Comparison of ENCODE assay signal across 1 cellular context in the genomic region with DNA sequence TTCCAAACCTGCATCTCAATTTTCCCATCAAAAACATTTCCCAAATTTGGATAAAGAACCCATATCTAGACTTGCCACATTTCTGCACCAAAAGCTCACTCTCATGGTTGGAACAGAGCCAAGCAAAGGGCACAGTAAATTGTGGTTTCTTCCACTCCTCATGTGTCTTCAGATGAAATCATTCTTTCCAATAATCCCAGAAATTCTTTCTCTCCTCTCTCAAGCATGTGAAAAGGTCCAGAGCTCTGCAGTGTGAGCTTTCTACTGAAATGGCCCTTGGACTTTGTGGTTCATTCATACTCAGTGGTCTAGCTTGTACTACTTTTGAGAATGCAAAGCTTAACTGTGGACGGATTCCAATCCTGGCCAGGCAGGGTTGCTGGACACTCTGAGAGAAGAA.
TF ChIP-seq lines count a peak whose summit lies in the region.

No MANE protein-coding gene starts in this region.

TF ChIP-seq in SK-N-SH treated with all-trans-retinoic acid at 6 μM for 48 hours, 23 proteins besides CTCF, POLR2A, EP300 and RAD21 (continued from another document):
- TF ChIP-seq, protein P1, sequence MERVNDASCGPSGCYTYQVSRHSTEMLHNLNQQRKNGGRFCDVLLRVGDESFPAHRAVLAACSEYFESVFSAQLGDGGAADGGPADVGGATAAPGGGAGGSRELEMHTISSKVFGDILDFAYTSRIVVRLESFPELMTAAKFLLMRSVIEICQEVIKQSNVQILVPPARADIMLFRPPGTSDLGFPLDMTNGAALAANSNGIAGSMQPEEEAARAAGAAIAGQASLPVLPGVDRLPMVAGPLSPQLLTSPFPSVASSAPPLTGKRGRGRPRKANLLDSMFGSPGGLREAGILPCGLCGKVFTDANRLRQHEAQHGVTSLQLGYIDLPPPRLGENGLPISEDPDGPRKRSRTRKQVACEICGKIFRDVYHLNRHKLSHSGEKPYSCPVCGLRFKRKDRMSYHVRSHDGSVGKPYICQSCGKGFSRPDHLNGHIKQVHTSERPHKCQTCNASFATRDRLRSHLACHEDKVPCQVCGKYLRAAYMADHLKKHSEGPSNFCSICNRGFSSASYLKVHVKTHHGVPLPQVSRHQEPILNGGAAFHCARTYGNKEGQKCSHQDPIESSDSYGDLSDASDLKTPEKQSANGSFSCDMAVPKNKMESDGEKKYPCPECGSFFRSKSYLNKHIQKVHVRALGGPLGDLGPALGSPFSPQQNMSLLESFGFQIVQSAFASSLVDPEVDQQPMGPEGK (CRISPR knock-in tag; IDR thresholded peaks at IDR 0.05; ENCODE audit: borderline replicate concordance): no peak
- no peak for TF ChIP-seq ARNTL (CRISPR knock-in tag; IDR thresholded peaks at IDR 0.05; ENCODE audit: borderline replicate concordance, low read depth)
- TF ChIP-seq ISL1 (CRISPR knock-in tag; IDR thresholded peaks at IDR 0.05): no peak
